11 cellular contexts compared by ENCODE assay signal in genomic region chr5:175388531-175388930, GRCh38. TPM values are rescaled to one million over a fixed set of nuclear protein-coding genes. Genes with fewer than 3 reads are reported as not detected.
"Had no signal": no experiment of that assay in that cellular context is flagged by ENCODE, and none has a peak within 500 bp of the region (broad histone marks: within the 10 kb centered on the region; RNA-seq: fewer than 3 reads in every experiment).

No MANE protein-coding gene starts in this region.

- DNase-seq: GM23248, GOT3, H7, HFFc6, KG1 had no signal

- H3K4me3 Mint-ChIP-seq: HFFc6 had no signal

- H3K9ac ChIP-seq: GM23248 had no signal

- H3K9me3 ChIP-seq: HAP-1 had no signal

- ATAC-seq: HCT116, HepG2, K562 had no signal

- H3K4me1 ChIP-seq: HAP-1 had no signal

- H3K27ac Mint-ChIP-seq: HFFc6 had no signal

- H3K4me3 ChIP-seq: GM23248, HAP-1, K562 had no signal

- H3K36me3 ChIP-seq: HAP-1 had no signal

- H2AFZ ChIP-seq: GM23248 had no signal

- H3K27ac ChIP-seq: GM23248, HL-60 had no signal

RNA-seq across cellular contexts. Expression of gene DRD1, which starts 55.5 kb away (rescaled TPM):
- total RNA-seq: GM23248, HepG2, HFFc6, HT1080, K562 had no signal
- polyA plus RNA-seq: GM23248, HepG2, K562 had no signal
